Comparison of ENCODE assay signal across 14 cellular contexts in the genomic region with DNA sequence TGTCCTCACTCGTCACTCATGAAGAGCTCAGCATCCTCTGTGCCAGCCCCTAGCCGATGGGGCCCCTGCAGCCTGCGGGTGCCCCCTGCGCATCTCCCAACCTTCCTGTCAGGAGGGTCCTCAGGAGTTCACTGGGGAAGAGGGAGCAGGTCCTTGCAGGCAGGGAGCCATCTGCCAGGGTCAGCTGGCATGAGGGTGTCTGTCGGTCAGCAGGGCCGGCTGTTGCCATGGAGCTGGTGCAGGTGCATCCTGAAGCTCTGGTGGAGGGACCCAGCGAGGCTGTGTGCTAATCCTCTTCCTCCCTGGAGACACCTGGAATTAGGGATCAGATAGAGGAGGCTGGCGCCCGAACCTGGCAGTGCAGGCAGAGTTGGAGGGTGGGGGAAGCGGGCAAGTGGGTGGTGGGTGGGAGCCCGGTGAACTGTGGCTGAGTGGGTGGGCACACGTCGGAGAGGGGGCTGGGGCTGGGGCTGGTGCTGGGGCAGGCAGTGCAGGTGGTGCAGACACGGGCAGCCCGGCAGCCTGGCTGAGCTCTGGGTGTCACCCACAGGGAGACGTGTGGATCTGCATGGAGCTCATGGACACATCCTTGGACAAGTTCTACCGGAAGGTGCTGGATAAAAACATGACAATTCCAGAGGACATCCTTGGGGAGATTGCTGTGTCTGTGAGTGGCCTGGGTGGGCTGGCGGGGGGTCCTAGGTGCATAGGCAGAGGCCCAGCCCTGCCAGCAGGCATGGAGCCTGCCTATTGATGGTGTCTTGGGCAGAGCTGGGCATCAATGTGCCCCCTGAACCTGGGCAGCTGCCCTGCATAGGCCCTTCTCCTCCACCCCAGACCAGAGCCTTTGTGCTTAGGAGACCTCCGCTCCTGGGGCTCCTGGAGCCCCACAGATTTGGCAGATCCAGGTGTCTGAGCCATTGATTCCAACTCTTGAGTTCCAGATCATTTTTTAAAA. TPM values are rescaled to one million over a fixed set of nuclear protein-coding genes. Genes with fewer than 3 reads are reported as not detected.
A peak's percentile ranks its signal among the peaks of the same experiment; 100 is the strongest.
DNase-seq lines count a peak whose midpoint lies in the region; ATAC-seq, FAIRE-seq and TF ChIP-seq lines count a peak whose summit lies in the region.
"Had no signal": no experiment of that assay in that cellular context is flagged by ENCODE, and none has a peak within 500 bp of the region (broad histone marks: within the 10 kb centered on the region; RNA-seq: fewer than 3 reads in every experiment).

No MANE protein-coding gene starts in this region.

- H3K4me1 ChIP-seq in HepG2 (ENCODE audit: insufficient read depth, low read length), result no peaks in the 10 kb centered on the region
- H3K4me1 ChIP-seq in right lobe of liver, result no peaks in the 10 kb centered on the region
- H3K4me1 ChIP-seq: testis had no signal

- H3K9me3 Mint-ChIP-seq in stimulated activated naive B cell treated with anti-CD40 and anti-IgM and Interleukin-4, amounts not matched to agents 10 μg/mL and 1 μg/mL and 100 μg/mL, for 72 hours, result no peaks in the 10 kb centered on the region

- 52% methylated on average over 16 of the region's 19 CpGs for WGBS in HepG2 (ENCODE audit: low lambda C conversion rate)
- WGBS in right lobe of liver (ENCODE audit: insufficient coverage, low coverage, low lambda C conversion rate, missing lambda C conversion rate), result 40% methylated on average over 11 of the region's 19 CpGs

- H4K20me1 ChIP-seq in HepG2 (ENCODE audit: insufficient read depth, low read length), result peaks cover 14% of the 10 kb centered on the region; the same call in 1 of the 2 replicates

- no peaks in the 10 kb centered on the region for H3K9me3 ChIP-seq in HepG2 (ENCODE audit: low read length)
- H3K9me3 ChIP-seq in right lobe of liver, result no peaks in the 10 kb centered on the region
- no peaks in the 10 kb centered on the region for H3K9me3 ChIP-seq in WERI-Rb-1 (ENCODE audit: severe bottlenecking)
- H3K9me3 ChIP-seq: sigmoid colon, testis had no signal

- intact Hi-C loops in HepG2 (cut with micrococcal nuclease; ENCODE audit: unreplicated experiment), result no loop called here
- intact Hi-C loops in right lobe of liver (cut with DNase I), result no loop called here

- TF ChIP-seq RAD21 in HepG2 (CRISPR knock-in tag; IDR thresholded peaks at IDR 0.05), result no peak

- H3K36me3 ChIP-seq in HepG2 (replicated peaks in 1 of 2; ENCODE audit: control insufficient read depth in 1 of 2, insufficient read depth in 2 of 2, low read length in 2 of 2) (peaks cover 29 to 59% of the 10 kb centered on the region in 2 experiments), right lobe of liver (peaks cover 16 to 74% (median 25%) of the 10 kb centered on the region in 4 donors), WERI-Rb-1 (peaks cover 14% of the 10 kb centered on the region; the same call in 1 of the 2 replicates)

- H3K27me3 ChIP-seq in HepG2 (ENCODE audit: control insufficient read depth in 1 of 2, insufficient read depth in 2 of 2, low read length in 2 of 2) (no peaks in the 10 kb centered on the region; a peak in 1 of 5 replicates), right lobe of liver (no peaks in the 10 kb centered on the region), WERI-Rb-1 (ENCODE audit: insufficient read depth, low read depth, severe bottlenecking) (peaks cover 16% of the 10 kb centered on the region)
- H3K27me3 ChIP-seq: sigmoid colon, testis had no signal

- peaks cover under 1% of the 10 kb centered on the region for H3K79me2 ChIP-seq in HepG2 (ENCODE audit: insufficient read depth, low read length)

- in situ Hi-C loops in HepG2 (cut with HindIII; ENCODE audit: extremely low pct_ligation_motif_present, low pct_unique_long_range_greater_than_20kb), result loop anchor here (25.0 kb wide), 1 partner anchor 460 kb away; no protein-coding TSS in a partner anchor

- peaks cover 37 to 47% of the 10 kb centered on the region in 2 donors for H3K36me3 Mint-ChIP-seq in stimulated activated naive B cell treated with anti-CD40 and anti-IgM and Interleukin-4, amounts not matched to agents 10 μg/mL and 1 μg/mL and 100 μg/mL, for 72 hours

- no peak overlapping the region for H3K4me2 ChIP-seq in HepG2 (ENCODE audit: low read depth, low read length)

- H3K4me3 Mint-ChIP-seq in stimulated activated naive B cell treated with anti-CD40 and anti-IgM and Interleukin-4, amounts not matched to agents 10 μg/mL and 1 μg/mL and 100 μg/mL, for 72 hours, result no peak overlapping the region
- H3K4me3 Mint-ChIP-seq: activated naive CD4-positive, alpha-beta T cell treated with anti-CD3 and anti-CD28 coated beads for 36 hours had no signal

- CTCF ChIA-PET in HepG2 (lab: Yijun Ruan, JAX; ENCODE audit: low intra/inter-chr PET ratio, low total read pairs), result no interaction called here

- H3K4me3 ChIP-seq in HepG2 (replicated peaks in 1 of 3; ENCODE audit: insufficient read depth in 1 of 3, low read depth in 2 of 3, low read length in 3 of 3) (no peak overlapping the region), right lobe of liver (no peak overlapping the region), WERI-Rb-1 (ENCODE audit: low read depth, low read length) (no peak overlapping the region)
- H3K4me3 ChIP-seq: K562, sigmoid colon, testis had no signal

- no peak for TF ChIP-seq CTCF in HepG2 (CRISPR knock-in tag; IDR thresholded peaks at IDR 0.05)
- TF ChIP-seq CTCF in right lobe of liver (IDR thresholded peaks at IDR 0.05), result no peak
- TF ChIP-seq CTCF in WERI-Rb-1 (IDR thresholded peaks at IDR 0.05; ENCODE audit: low read depth, low read length), result no peak

- TF ChIP-seq EP300 in HepG2 (IDR thresholded peaks at IDR 0.05; ENCODE audit: low read depth in 2 of 2, low read length in 2 of 2), result no peak
- TF ChIP-seq EP300 in HepG2 (CRISPR knock-in tag; IDR thresholded peaks at IDR 0.05; ENCODE audit: borderline replicate concordance), result no peak

- no peak for DNase-seq in HepG2 (ENCODE audit: low spot score)
- DNase-seq in right lobe of liver, result no peak
- peak; percentile 50 for DNase-seq in NCI-H1092 treated with DMSO at 0.1 percent for 48 hours (lab: John Stamatoyannopoulos, UW)
- DNase-seq in epidermal melanocyte (ENCODE audit: insufficient read length, low spot score), result peak; percentile 11
- no peak for DNase-seq in stimulated activated naive B cell treated with anti-CD40 and anti-IgM and Interleukin-4, amounts not matched to agents 10 μg/mL and 1 μg/mL and 100 μg/mL, for 72 hours
- no peak for DNase-seq in WERI-Rb-1
- no peak for DNase-seq in frontal cortex (ENCODE audit: low spot score in 2 of 2)
- no peak for DNase-seq in NCI-H2107 (lab: John Stamatoyannopoulos, UW)
- DNase-seq: activated naive CD4-positive, alpha-beta T cell treated with anti-CD3 and anti-CD28 coated beads for 36 hours; cortex of kidney; NCI-H2227 treated with DMSO at 0.1 percent for 48 hours; sigmoid colon; testis had no signal

- BruUV-seq in HepG2 (replicated peaks; lab: Mats Ljungman, UMichigan), result no TSS peak

- peak overlapping the region; percentile 43 for H3K27ac Mint-ChIP-seq in stimulated activated naive B cell treated with anti-CD40 and anti-IgM and Interleukin-4, amounts not matched to agents 10 μg/mL and 1 μg/mL and 100 μg/mL, for 72 hours
- H3K27ac Mint-ChIP-seq: activated naive CD4-positive, alpha-beta T cell treated with anti-CD3 and anti-CD28 coated beads for 36 hours had no signal

- H3K27me3 Mint-ChIP-seq in stimulated activated naive B cell treated with anti-CD40 and anti-IgM and Interleukin-4, amounts not matched to agents 10 μg/mL and 1 μg/mL and 100 μg/mL, for 72 hours, result no peaks in the 10 kb centered on the region

- TF ChIP-seq POLR2A in HepG2 (IDR thresholded peaks at IDR 0.05; ENCODE audit: insufficient read depth in 1 of 2, low read depth in 2 of 2, low read length in 2 of 2), result no peak
- no peak for TF ChIP-seq POLR2A in right lobe of liver (IDR thresholded peaks at IDR 0.05)

- no peak overlapping the region for H3K9ac ChIP-seq in HepG2 (ENCODE audit: insufficient read depth, low read depth, low read length)

- ATAC-seq in HepG2, result no peak
- ATAC-seq in right lobe of liver, result no peak
- ATAC-seq in stimulated activated naive B cell treated with anti-CD40 and anti-IgM and Interleukin-4, amounts not matched to agents 10 μg/mL and 1 μg/mL and 100 μg/mL, for 72 hours (replicated peaks), result no peak
- ATAC-seq: K562 had no signal

- FAIRE-seq in HepG2 (lab: Jason Lieb, UNC) (no peak), frontal cortex (lab: Jason Lieb, UNC) (no peak)
- FAIRE-seq: K562 had no signal

- H3K4me1 Mint-ChIP-seq in stimulated activated naive B cell treated with anti-CD40 and anti-IgM and Interleukin-4, amounts not matched to agents 10 μg/mL and 1 μg/mL and 100 μg/mL, for 72 hours, result no peaks in the 10 kb centered on the region

- H3K27ac ChIP-seq in HepG2 (ENCODE audit: extremely low read length, insufficient read depth, low read length), result no peak overlapping the region
- no peak overlapping the region for H3K27ac ChIP-seq in right lobe of liver
- no peak overlapping the region for H3K27ac ChIP-seq in WERI-Rb-1
- H3K27ac ChIP-seq: sigmoid colon, testis had no signal

- H2AFZ ChIP-seq in HepG2 (ENCODE audit: low read length), result no peak overlapping the region

- POLR2A ChIA-PET in HepG2 (lab: Yijun Ruan, JAX), result interaction anchor here (0.7 kb wide), 1 partner anchor 15 kb away, joined by 4 read pairs; no protein-coding TSS in a partner anchor

RNA-seq across cellular contexts. Expression of gene MAP2K3, which starts 17.4 kb away (rescaled TPM):
- total RNA-seq in HepG2 (2016; rRNA removed; fragmentation: Illumina TruSeq; extraction: Trizol) (20.5 and 39.8 TPM in 2 replicates), right lobe of liver (10 to 100 TPM; 22.6 to 80.7 (median 60.7) TPM), frontal cortex (2.0 TPM)
- 7.7 and 8.7 TPM in 2 replicates for total RNA-seq in HepG2 (2016; cell fraction: cytosol; rRNA removed; fragmentation: Illumina TruSeq; extraction: Trizol; ENCODE audit: low read depth)
- 18.3 and 35.2 TPM in 2 replicates for total RNA-seq in HepG2 (2016; cell fraction: insoluble cytoplasmic fraction; rRNA removed; fragmentation: Illumina TruSeq; extraction: Trizol)
- 33.7 and 35.8 TPM in 2 replicates for total RNA-seq in HepG2 (2016; cell fraction: membrane; rRNA removed; fragmentation: Illumina TruSeq; extraction: Trizol)
- total RNA-seq in HepG2 (2016; cell fraction: nucleus; rRNA removed; fragmentation: Illumina TruSeq; extraction: Trizol), result 32.1 and 34.9 TPM in 2 replicates
- polyA plus RNA-seq in HepG2 (2011; rRNA removed), result 27.4 and 31.9 TPM in 2 replicates
- 31.3 and 32.8 TPM in 2 replicates for polyA plus RNA-seq in HepG2 (2011; cell fraction: cytosol; rRNA removed)
- 53.3 and 53.4 TPM in 2 replicates for polyA plus RNA-seq in HepG2 (2011; cell fraction: nucleus; rRNA removed)
- 39.9 and 42.2 TPM in 2 replicates for polyA plus RNA-seq in HepG2 (2012)
- polyA plus RNA-seq in HepG2 (2016; cell fraction: cytosol; fragmentation: Illumina TruSeq; extraction: Trizol; ENCODE audit: low read depth), result 14.1 and 15.9 TPM in 2 replicates
- polyA plus RNA-seq in HepG2 (2016; cell fraction: insoluble cytoplasmic fraction; fragmentation: Illumina TruSeq; extraction: Trizol; ENCODE audit: low read depth), result 67.2 and 88.4 TPM in 2 replicates
- polyA plus RNA-seq in HepG2 (2016; cell fraction: membrane; fragmentation: Illumina TruSeq; extraction: Trizol; ENCODE audit: low read depth), result 51.1 and 52.5 TPM in 2 replicates
- polyA plus RNA-seq in HepG2 (2016; cell fraction: nucleus; fragmentation: Illumina TruSeq; extraction: Trizol; ENCODE audit: insufficient read depth, low read depth), result 86.9 and 97.6 TPM in 2 replicates
- 26.9 and 40.6 TPM in 2 replicates for polyA minus RNA-seq in HepG2 (2011; rRNA and poly(A)+ RNA removed; ENCODE audit: low replicate concordance)
- polyA minus RNA-seq in HepG2 (2011; cell fraction: cytosol; rRNA and poly(A)+ RNA removed), result 19.3 and 21.4 TPM in 2 replicates
- polyA minus RNA-seq in HepG2 (2011; cell fraction: nucleus; rRNA and poly(A)+ RNA removed), result 16.0 and 18.3 TPM in 2 replicates

RNA-seq across cellular contexts. Expression of gene NATD1, which starts 48.7 kb away (rescaled TPM):
- total RNA-seq in HepG2 (2016; rRNA removed; fragmentation: Illumina TruSeq; extraction: Trizol), result 0.31 and 0.45 TPM in 2 replicates
- 0.18 and 0.30 TPM in 2 replicates for total RNA-seq in HepG2 (2016; cell fraction: cytosol; rRNA removed; fragmentation: Illumina TruSeq; extraction: Trizol; ENCODE audit: low read depth)
- total RNA-seq in HepG2 (2016; cell fraction: insoluble cytoplasmic fraction; rRNA removed; fragmentation: Illumina TruSeq; extraction: Trizol), result 0.28 and 0.43 TPM in 2 replicates
- total RNA-seq in HepG2 (2016; cell fraction: membrane; rRNA removed; fragmentation: Illumina TruSeq; extraction: Trizol), result 0.38 and 0.43 TPM in 2 replicates
- total RNA-seq in HepG2 (2016; cell fraction: nucleus; rRNA removed; fragmentation: Illumina TruSeq; extraction: Trizol), result 0.34 and 0.44 TPM in 2 replicates
- polyA plus RNA-seq in HepG2 (2011; rRNA removed), result 2.3 and 2.9 TPM in 2 replicates
- polyA plus RNA-seq in HepG2 (2011; cell fraction: cytosol; rRNA removed), result 2.2 and 2.3 TPM in 2 replicates
- polyA plus RNA-seq in HepG2 (2011; cell fraction: nucleus; rRNA removed), result 2.5 and 3.4 TPM in 2 replicates
- 2.2 and 3.4 TPM in 2 replicates for polyA plus RNA-seq in HepG2 (2012)
- 0.19 and 0.27 TPM in 2 replicates for polyA plus RNA-seq in HepG2 (2016; cell fraction: cytosol; fragmentation: Illumina TruSeq; extraction: Trizol; ENCODE audit: low read depth)
- 0.74 and 0.80 TPM in 2 replicates for polyA plus RNA-seq in HepG2 (2016; cell fraction: insoluble cytoplasmic fraction; fragmentation: Illumina TruSeq; extraction: Trizol; ENCODE audit: low read depth)
- polyA plus RNA-seq in HepG2 (2016; cell fraction: membrane; fragmentation: Illumina TruSeq; extraction: Trizol; ENCODE audit: low read depth), result 0.39 and 0.44 TPM in 2 replicates
- polyA plus RNA-seq in HepG2 (2016; cell fraction: nucleus; fragmentation: Illumina TruSeq; extraction: Trizol; ENCODE audit: insufficient read depth, low read depth), result 1.1 TPM in 2 replicates
- 2.3 and 4.5 TPM in 2 replicates for polyA minus RNA-seq in HepG2 (2011; rRNA and poly(A)+ RNA removed; ENCODE audit: low replicate concordance)
- 1.8 and 2.8 TPM in 2 replicates for polyA minus RNA-seq in HepG2 (2011; cell fraction: cytosol; rRNA and poly(A)+ RNA removed)
- polyA minus RNA-seq in HepG2 (2011; cell fraction: nucleus; rRNA and poly(A)+ RNA removed), result 1.5 and 2.9 TPM in 2 replicates
- 1 to 10 TPM; 3.3 to 5.5 (median 4.7) TPM for total RNA-seq in right lobe of liver
- total RNA-seq in frontal cortex, result 1.6 TPM

Comparison
In these comparisons a context has a peak if more than half of its experiments do, and no peak if none do; other contexts are left out.
1. DNase-seq: peak in NCI-H1092 treated with DMSO at 0.1 percent for 48 hours (single experiment) and epidermal melanocyte (single experiment); none in HepG2 (single experiment), right lobe of liver (0 of 3), stimulated activated naive B cell treated with anti-CD40 and anti-IgM and Interleukin-4, amounts not matched to agents 10 μg/mL and 1 μg/mL and 100 μg/mL, for 72 hours (single experiment), WERI-Rb-1 (single experiment), frontal cortex (0 of 2) and NCI-H2107 (single experiment).